Comparison of ENCODE assay signal across 1 cellular context in the genomic region with DNA sequence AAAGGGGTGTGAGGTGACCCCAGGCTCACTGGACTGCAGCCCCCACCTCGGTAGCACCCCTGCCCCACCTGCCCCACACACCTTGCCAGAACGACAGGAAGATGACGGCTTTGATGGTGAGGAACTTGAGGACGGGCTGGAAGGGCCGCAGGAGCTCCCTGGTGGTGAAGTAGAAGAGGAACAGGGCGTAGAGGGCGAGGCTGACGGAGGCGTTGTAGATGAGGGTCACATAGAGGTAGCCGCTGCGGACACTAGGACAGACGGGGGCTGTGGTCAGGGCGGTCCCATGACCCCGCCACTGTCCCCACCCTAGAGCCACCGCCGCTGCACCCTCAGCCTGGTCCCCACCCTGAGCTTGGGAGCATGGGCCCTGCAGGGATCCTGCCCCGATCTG.
TF ChIP-seq lines count a peak whose summit lies in the region.

No MANE protein-coding gene starts in this region.

TF ChIP-seq in SK-N-SH, 30 proteins besides CTCF, POLR2A, EP300 and RAD21 (continued from another document):
- TF ChIP-seq REST (IDR thresholded peaks at IDR 0.05; ENCODE audit: low read depth, low read length) (no peak), MXI1 (IDR thresholded peaks at IDR 0.05; ENCODE audit: low read depth, low read length) (no peak), FOXM1 (IDR thresholded peaks at IDR 0.05; ENCODE audit: low read depth) (no peak), GATA2 (CRISPR knock-in tag; IDR thresholded peaks at IDR 0.05) (no peak), TEAD4 (IDR thresholded peaks at IDR 0.05; ENCODE audit: borderline replicate concordance, insufficient read depth) (no peak), ELF1 (IDR thresholded peaks at IDR 0.05) (no peak), FOXJ3 (CRISPR knock-in tag; IDR thresholded peaks at IDR 0.05) (no peak)
